In the genomic region with DNA sequence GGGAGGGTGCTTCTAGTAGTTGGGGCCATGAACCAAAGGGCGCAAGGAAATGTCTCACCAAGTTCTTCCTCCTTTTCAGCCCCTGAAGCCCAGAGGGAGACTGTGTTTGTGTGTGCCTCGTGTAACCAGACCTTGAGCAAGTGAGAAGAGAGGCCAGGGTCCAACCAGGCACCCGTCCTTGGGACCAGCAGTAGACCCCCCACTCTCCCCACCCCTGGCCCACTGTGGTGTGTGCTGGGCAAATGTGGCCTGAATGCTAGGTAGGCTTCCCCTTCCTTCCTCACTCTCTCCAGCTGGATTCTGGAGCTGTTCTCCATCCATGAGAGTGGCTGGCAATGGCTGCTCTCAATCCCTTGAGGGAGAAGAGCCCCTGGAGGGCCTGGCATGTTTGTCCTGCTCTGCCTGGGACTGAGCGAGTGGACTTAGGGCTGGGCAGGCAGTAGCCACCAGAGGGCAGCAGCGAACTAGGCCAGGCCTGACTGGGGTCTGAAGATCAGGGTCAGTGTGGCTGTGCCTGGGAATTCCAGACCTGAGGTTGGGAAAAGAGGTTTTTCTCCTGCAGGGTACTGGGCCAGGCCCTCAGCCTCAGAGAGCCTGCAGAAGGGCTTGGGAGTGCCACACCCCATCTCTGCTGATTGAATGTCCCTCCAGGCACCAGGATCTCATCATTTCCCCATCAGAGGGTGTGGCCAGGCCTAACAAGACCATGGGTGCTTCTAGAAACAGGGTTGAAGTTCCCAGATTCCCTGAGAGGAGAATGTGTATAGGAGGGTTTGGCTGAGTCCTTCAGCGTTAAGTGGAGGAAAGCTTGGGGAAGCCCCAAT, we compare ENCODE assay signal across 1 cellular context.
A peak's percentile ranks its signal among the peaks of the same experiment; 100 is the strongest.
TF ChIP-seq lines count a peak whose summit lies in the region.

No MANE protein-coding gene starts in this region.

TF ChIP-seq in HepG2, 621 proteins besides CTCF, POLR2A, EP300 and RAD21 (continued from another document and continues in another):
- TF ChIP-seq, protein P1, sequence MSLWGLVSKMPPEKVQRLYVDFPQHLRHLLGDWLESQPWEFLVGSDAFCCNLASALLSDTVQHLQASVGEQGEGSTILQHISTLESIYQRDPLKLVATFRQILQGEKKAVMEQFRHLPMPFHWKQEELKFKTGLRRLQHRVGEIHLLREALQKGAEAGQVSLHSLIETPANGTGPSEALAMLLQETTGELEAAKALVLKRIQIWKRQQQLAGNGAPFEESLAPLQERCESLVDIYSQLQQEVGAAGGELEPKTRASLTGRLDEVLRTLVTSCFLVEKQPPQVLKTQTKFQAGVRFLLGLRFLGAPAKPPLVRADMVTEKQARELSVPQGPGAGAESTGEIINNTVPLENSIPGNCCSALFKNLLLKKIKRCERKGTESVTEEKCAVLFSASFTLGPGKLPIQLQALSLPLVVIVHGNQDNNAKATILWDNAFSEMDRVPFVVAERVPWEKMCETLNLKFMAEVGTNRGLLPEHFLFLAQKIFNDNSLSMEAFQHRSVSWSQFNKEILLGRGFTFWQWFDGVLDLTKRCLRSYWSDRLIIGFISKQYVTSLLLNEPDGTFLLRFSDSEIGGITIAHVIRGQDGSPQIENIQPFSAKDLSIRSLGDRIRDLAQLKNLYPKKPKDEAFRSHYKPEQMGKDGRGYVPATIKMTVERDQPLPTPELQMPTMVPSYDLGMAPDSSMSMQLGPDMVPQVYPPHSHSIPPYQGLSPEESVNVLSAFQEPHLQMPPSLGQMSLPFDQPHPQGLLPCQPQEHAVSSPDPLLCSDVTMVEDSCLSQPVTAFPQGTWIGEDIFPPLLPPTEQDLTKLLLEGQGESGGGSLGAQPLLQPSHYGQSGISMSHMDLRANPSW (CRISPR knock-in tag; IDR thresholded peaks at IDR 0.05; ENCODE audit: borderline replicate concordance): no peak
- TF ChIP-seq, protein P2, sequence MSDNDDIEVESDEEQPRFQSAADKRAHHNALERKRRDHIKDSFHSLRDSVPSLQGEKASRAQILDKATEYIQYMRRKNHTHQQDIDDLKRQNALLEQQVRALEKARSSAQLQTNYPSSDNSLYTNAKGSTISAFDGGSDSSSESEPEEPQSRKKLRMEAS (IDR thresholded peaks at IDR 0.05): peak; percentile 13; the same call in 1 of the 2 replicates
- TF ChIP-seq THAP11 (CRISPR knock-in tag; IDR thresholded peaks at IDR 0.05) (peak; percentile 52), ZNF660 (CRISPR knock-in tag; IDR thresholded peaks at IDR 0.05; ENCODE audit: borderline replicate concordance, low read depth) (no peak), CBX2 (IDR thresholded peaks at IDR 0.05; ENCODE audit: low read depth, low read length) (no peak), CBX2 (CRISPR knock-in tag; IDR thresholded peaks at IDR 0.05; ENCODE audit: low read depth) (no peak), KDM3A (CRISPR knock-in tag; IDR thresholded peaks at IDR 0.05; ENCODE audit: low read depth) (0 out of 2 replicates have a peak, but pooled peaks have one; percentile 68), DNMT3B (CRISPR knock-in tag; conservative IDR thresholded peaks at IDR 0.05) (no peak), ZNF720 (CRISPR knock-in tag; IDR thresholded peaks at IDR 0.05) (no peak), ZNF792 (CRISPR knock-in tag; IDR thresholded peaks at IDR 0.05) (no peak), ZNF383 (CRISPR knock-in tag; IDR thresholded peaks at IDR 0.05; ENCODE audit: borderline replicate concordance) (no peak), POLR2AphosphoS5 (IDR thresholded peaks at IDR 0.05; ENCODE audit: low read depth, low read length) (no peak), ZFP41 (CRISPR knock-in tag; IDR thresholded peaks at IDR 0.05; ENCODE audit: borderline replicate concordance) (no peak), ZNF839 (CRISPR knock-in tag; IDR thresholded peaks at IDR 0.05; ENCODE audit: borderline replicate concordance) (no peak), SAP130 (CRISPR knock-in tag; IDR thresholded peaks at IDR 0.05; ENCODE audit: low read depth) (peak; percentile 44; the same call in 1 of the 2 replicates), U2AF1 (optimal IDR thresholded peaks at IDR 0.05; ENCODE audit: low read depth, low read length) (no peak), RCOR2 (CRISPR knock-in tag; IDR thresholded peaks at IDR 0.05) (no peak), ZNF143 (CRISPR knock-in tag; IDR thresholded peaks at IDR 0.05) (no peak), ZNF572 (CRISPR knock-in tag; IDR thresholded peaks at IDR 0.05) (no peak), ZNF333 (CRISPR knock-in tag; IDR thresholded peaks at IDR 0.05; ENCODE audit: borderline replicate concordance) (no peak), SMAD3 (CRISPR knock-in tag; IDR thresholded peaks at IDR 0.05) (peak; percentile 64; the same call in 1 of the 2 replicates), ZNF451 (CRISPR knock-in tag; IDR thresholded peaks at IDR 0.05) (no peak), ZMYM4 (CRISPR knock-in tag; IDR thresholded peaks at IDR 0.05) (peak; percentile 51), MAFK (conservative IDR thresholded peaks at IDR 0.05 in 1 of 2, IDR thresholded peaks at IDR 0.05 in 1 of 2; ENCODE audit: low read length in 2 of 2) (no peak), MBNL3 (CRISPR knock-in tag; conservative IDR thresholded peaks at IDR 0.05) (no peak), TCF12 (IDR thresholded peaks at IDR 0.05) (no peak), TCF12 (CRISPR knock-in tag; IDR thresholded peaks at IDR 0.05) (no peak), ZNF564 (CRISPR knock-in tag; IDR thresholded peaks at IDR 0.05) (no peak), ZNF230 (CRISPR knock-in tag; IDR thresholded peaks at IDR 0.05) (peak; percentile 88; the same call in 1 of the 2 replicates), FOXP1 (IDR thresholded peaks at IDR 0.05) (no peak), FOXP1 (CRISPR knock-in tag; IDR thresholded peaks at IDR 0.05) (no peak), ZNF343 (CRISPR knock-in tag; IDR thresholded peaks at IDR 0.05) (no peak), ZNF224 (CRISPR knock-in tag; IDR thresholded peaks at IDR 0.05) (no peak)
- TF ChIP-seq, protein P3, sequence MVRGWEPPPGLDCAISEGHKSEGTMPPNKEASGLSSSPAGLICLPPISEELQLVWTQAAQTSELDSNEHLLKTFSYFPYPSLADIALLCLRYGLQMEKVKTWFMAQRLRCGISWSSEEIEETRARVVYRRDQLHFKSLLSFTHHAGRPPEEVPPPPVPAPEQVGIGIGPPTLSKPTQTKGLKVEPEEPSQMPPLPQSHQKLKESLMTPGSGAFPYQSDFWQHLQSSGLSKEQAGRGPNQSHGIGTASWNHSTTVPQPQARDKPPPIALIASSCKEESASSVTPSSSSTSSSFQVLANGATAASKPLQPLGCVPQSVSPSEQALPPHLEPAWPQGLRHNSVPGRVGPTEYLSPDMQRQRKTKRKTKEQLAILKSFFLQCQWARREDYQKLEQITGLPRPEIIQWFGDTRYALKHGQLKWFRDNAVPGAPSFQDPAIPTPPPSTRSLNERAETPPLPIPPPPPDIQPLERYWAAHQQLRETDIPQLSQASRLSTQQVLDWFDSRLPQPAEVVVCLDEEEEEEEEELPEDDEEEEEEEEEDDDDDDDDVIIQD (CRISPR knock-in tag; IDR thresholded peaks at IDR 0.05; ENCODE audit: low read depth): 0 out of 2 replicates have a peak, but pooled peaks have one; percentile 39
- TF ChIP-seq, protein P4, sequence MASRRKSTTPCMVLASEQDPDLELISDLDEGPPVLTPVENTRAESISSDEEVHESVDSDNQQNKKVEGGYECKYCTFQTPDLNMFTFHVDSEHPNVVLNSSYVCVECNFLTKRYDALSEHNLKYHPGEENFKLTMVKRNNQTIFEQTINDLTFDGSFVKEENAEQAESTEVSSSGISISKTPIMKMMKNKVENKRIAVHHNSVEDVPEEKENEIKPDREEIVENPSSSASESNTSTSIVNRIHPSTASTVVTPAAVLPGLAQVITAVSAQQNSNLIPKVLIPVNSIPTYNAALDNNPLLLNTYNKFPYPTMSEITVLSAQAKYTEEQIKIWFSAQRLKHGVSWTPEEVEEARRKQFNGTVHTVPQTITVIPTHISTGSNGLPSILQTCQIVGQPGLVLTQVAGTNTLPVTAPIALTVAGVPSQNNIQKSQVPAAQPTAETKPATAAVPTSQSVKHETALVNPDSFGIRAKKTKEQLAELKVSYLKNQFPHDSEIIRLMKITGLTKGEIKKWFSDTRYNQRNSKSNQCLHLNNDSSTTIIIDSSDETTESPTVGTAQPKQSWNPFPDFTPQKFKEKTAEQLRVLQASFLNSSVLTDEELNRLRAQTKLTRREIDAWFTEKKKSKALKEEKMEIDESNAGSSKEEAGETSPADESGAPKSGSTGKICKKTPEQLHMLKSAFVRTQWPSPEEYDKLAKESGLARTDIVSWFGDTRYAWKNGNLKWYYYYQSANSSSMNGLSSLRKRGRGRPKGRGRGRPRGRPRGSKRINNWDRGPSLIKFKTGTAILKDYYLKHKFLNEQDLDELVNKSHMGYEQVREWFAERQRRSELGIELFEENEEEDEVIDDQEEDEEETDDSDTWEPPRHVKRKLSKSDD (CRISPR knock-in tag; IDR thresholded peaks at IDR 0.05; ENCODE audit: low read depth): no peak
- TF ChIP-seq, protein P5, sequence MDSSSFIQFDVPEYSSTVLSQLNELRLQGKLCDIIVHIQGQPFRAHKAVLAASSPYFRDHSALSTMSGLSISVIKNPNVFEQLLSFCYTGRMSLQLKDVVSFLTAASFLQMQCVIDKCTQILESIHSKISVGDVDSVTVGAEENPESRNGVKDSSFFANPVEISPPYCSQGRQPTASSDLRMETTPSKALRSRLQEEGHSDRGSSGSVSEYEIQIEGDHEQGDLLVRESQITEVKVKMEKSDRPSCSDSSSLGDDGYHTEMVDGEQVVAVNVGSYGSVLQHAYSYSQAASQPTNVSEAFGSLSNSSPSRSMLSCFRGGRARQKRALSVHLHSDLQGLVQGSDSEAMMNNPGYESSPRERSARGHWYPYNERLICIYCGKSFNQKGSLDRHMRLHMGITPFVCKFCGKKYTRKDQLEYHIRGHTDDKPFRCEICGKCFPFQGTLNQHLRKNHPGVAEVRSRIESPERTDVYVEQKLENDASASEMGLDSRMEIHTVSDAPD (CRISPR knock-in tag; IDR thresholded peaks at IDR 0.05): no peak
- TF ChIP-seq, protein P6, sequence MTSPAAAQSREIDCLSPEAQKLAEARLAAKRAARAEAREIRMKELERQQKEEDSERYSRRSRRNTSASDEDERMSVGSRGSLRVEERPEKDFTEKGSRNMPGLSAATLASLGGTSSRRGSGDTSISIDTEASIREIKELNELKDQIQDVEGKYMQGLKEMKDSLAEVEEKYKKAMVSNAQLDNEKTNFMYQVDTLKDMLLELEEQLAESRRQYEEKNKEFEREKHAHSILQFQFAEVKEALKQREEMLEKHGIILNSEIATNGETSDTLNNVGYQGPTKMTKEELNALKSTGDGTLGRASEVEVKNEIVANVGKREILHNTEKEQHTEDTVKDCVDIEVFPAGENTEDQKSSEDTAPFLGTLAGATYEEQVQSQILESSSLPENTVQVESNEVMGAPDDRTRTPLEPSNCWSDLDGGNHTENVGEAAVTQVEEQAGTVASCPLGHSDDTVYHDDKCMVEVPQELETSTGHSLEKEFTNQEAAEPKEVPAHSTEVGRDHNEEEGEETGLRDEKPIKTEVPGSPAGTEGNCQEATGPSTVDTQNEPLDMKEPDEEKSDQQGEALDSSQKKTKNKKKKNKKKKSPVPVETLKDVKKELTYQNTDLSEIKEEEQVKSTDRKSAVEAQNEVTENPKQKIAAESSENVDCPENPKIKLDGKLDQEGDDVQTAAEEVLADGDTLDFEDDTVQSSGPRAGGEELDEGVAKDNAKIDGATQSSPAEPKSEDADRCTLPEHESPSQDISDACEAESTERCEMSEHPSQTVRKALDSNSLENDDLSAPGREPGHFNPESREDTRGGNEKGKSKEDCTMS (CRISPR knock-in tag; conservative IDR thresholded peaks at IDR 0.05): no peak
- TF ChIP-seq, protein P7, sequence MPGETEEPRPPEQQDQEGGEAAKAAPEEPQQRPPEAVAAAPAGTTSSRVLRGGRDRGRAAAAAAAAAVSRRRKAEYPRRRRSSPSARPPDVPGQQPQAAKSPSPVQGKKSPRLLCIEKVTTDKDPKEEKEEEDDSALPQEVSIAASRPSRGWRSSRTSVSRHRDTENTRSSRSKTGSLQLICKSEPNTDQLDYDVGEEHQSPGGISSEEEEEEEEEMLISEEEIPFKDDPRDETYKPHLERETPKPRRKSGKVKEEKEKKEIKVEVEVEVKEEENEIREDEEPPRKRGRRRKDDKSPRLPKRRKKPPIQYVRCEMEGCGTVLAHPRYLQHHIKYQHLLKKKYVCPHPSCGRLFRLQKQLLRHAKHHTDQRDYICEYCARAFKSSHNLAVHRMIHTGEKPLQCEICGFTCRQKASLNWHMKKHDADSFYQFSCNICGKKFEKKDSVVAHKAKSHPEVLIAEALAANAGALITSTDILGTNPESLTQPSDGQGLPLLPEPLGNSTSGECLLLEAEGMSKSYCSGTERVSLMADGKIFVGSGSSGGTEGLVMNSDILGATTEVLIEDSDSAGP (CRISPR knock-in tag; IDR thresholded peaks at IDR 0.05; ENCODE audit: borderline replicate concordance): no peak; the same call in 1 of the 2 replicates
- TF ChIP-seq, protein P8, sequence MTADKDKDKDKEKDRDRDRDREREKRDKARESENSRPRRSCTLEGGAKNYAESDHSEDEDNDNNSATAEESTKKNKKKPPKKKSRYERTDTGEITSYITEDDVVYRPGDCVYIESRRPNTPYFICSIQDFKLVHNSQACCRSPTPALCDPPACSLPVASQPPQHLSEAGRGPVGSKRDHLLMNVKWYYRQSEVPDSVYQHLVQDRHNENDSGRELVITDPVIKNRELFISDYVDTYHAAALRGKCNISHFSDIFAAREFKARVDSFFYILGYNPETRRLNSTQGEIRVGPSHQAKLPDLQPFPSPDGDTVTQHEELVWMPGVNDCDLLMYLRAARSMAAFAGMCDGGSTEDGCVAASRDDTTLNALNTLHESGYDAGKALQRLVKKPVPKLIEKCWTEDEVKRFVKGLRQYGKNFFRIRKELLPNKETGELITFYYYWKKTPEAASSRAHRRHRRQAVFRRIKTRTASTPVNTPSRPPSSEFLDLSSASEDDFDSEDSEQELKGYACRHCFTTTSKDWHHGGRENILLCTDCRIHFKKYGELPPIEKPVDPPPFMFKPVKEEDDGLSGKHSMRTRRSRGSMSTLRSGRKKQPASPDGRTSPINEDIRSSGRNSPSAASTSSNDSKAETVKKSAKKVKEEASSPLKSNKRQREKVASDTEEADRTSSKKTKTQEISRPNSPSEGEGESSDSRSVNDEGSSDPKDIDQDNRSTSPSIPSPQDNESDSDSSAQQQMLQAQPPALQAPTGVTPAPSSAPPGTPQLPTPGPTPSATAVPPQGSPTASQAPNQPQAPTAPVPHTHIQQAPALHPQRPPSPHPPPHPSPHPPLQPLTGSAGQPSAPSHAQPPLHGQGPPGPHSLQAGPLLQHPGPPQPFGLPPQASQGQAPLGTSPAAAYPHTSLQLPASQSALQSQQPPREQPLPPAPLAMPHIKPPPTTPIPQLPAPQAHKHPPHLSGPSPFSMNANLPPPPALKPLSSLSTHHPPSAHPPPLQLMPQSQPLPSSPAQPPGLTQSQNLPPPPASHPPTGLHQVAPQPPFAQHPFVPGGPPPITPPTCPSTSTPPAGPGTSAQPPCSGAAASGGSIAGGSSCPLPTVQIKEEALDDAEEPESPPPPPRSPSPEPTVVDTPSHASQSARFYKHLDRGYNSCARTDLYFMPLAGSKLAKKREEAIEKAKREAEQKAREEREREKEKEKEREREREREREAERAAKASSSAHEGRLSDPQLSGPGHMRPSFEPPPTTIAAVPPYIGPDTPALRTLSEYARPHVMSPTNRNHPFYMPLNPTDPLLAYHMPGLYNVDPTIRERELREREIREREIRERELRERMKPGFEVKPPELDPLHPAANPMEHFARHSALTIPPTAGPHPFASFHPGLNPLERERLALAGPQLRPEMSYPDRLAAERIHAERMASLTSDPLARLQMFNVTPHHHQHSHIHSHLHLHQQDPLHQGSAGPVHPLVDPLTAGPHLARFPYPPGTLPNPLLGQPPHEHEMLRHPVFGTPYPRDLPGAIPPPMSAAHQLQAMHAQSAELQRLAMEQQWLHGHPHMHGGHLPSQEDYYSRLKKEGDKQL (CRISPR knock-in tag; IDR thresholded peaks at IDR 0.05; ENCODE audit: low read depth): no peak
